ENCODE assay signal across 8 cellular contexts in the genomic region with DNA sequence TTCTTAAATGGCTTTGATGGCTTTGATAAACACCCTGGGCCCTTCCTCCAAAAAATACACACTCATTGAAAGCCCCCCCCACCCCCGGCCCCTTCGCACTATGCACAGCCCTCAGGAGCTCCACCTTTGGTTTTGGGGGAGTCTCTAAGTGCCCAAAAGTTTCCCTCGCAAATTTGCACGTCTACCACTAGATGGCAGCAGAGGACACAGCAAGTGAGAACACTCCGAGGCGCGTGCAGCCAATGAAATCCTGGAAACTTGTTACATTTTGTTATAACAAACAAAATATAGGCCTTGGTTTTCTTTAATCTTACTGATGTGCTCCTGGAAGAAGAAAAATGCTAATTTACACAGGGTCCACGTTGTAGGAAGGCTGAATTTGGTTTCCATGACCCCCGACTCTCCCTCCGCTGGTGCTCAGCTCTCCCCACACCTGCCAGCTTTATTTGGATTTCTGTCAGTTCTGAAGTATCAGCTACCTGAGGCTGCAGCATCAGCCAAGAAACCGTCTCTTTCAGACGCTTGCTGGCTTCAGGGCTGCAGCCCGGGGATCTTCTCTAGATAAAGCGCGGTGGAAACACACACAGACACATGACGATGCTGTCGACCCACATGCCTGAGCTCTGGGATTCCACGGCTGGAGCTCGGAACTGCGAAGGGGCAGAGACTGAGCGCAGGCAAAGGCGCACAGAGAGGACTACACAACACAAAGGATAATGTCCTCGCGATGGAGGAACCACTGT.
DNase-seq lines count a peak whose midpoint lies in the region; ATAC-seq and TF ChIP-seq lines count a peak whose summit lies in the region.

No MANE protein-coding gene starts in this region.

- in situ Hi-C loops in GM13976 (cut with MboI; ENCODE audit: low sequenced_read_pairs, unreplicated experiment) = loop anchor here (10.0 kb wide), 2 partner anchors 209 to 379 kb away; a partner anchor contains a TSS

- 45 to 49% (median 48%) methylated on average over 24 of the region's 24 CpGs for WGBS in adrenal gland, 4 donors

- no peaks in the 10 kb centered on the region for H3F3A ChIP-seq in MM.1S (ENCODE audit: insufficient read depth, low read length)

- H3K9me2 ChIP-seq in MM.1S (replicated peaks; ENCODE audit: insufficient read depth, low read length) = no peaks in the 10 kb centered on the region

- H3K4me3 ChIP-seq in MM.1S (ENCODE audit: low read length) (no peak overlapping the region), adrenal gland (no peak overlapping the region), left ventricle myocardium inferior (no peak overlapping the region)

- intact Hi-C loops in adrenal gland (cut with DNase I) (no loop called here), left ventricle myocardium inferior (cut with micrococcal nuclease) (no loop called here)

- H3K27me3 ChIP-seq in MM.1S (replicated peaks; ENCODE audit: insufficient read depth, low read length) = no peaks in the 10 kb centered on the region
- H3K27me3 ChIP-seq in adrenal gland = no peaks in the 10 kb centered on the region
- H3K27me3 ChIP-seq in left ventricle myocardium inferior (ENCODE audit: low read depth) = peaks cover 45% of the 10 kb centered on the region

- H3K79me2 ChIP-seq in MM.1S (ENCODE audit: low read length) = no peaks in the 10 kb centered on the region

- TF ChIP-seq CTCF in GM13976 (IDR thresholded peaks at IDR 0.05; ENCODE audit: borderline replicate concordance, control extremely low read depth, extremely low read depth, insufficient read depth, missing control alignments) (peak; percentile 72), MM.1S (IDR thresholded peaks at IDR 0.05; ENCODE audit: low read length) (peak; percentile 59), adrenal gland (IDR thresholded peaks at IDR 0.05) (peak; percentile 59 to 96 (median 78)), left ventricle myocardium inferior (IDR thresholded peaks at IDR 0.05; ENCODE audit: borderline replicate concordance) (peak; percentile 83)

- no peaks in the 10 kb centered on the region for H3K4me1 ChIP-seq in MM.1S (ENCODE audit: low read length)
- no peaks in the 10 kb centered on the region for H3K4me1 ChIP-seq in adrenal gland (replicated peaks in 1 of 2)
- no peaks in the 10 kb centered on the region for H3K4me1 ChIP-seq in left ventricle myocardium inferior

- DNase-seq in A172 (ENCODE audit: low spot score) (peak; percentile 46), GM13976 (ENCODE audit: low spot score) (peak; percentile 87), MM.1S (peak; percentile 60), SW 1271 (lab: John Stamatoyannopoulos, UW) (peak; percentile 8 to 27), adrenal gland (peak; percentile 37 to 81 (median 63)), left ventricle myocardium inferior (no peak), retina (peak; percentile 76)

- no peaks in the 10 kb centered on the region for H3K36me3 ChIP-seq in MM.1S (replicated peaks; ENCODE audit: insufficient read depth, low read length)
- H3K36me3 ChIP-seq in adrenal gland (replicated peaks in 1 of 2) = no peaks in the 10 kb centered on the region
- no peaks in the 10 kb centered on the region for H3K36me3 ChIP-seq in left ventricle myocardium inferior

- H3K4me2 ChIP-seq in MM.1S (ENCODE audit: low read depth, low read length) = no peak overlapping the region

- H2AFZ ChIP-seq in MM.1S (ENCODE audit: low read length) = no peak overlapping the region

- no peaks in the 10 kb centered on the region for H3K9me3 ChIP-seq in MM.1S (replicated peaks; ENCODE audit: insufficient read depth, low read length)
- H3K9me3 ChIP-seq in adrenal gland (replicated peaks in 1 of 3) = no peaks in the 10 kb centered on the region
- no peaks in the 10 kb centered on the region for H3K9me3 ChIP-seq in left ventricle myocardium inferior (replicated peaks)

- ATAC-seq in HG03460 (IDR thresholded peaks at IDR 0.05; ENCODE audit: unreplicated experiment) = no peak

- H3K27ac ChIP-seq in MM.1S (ENCODE audit: low read length) (no peak overlapping the region), adrenal gland (no peak overlapping the region), left ventricle myocardium inferior (replicated peaks) (no peak overlapping the region)

- H4K20me1 ChIP-seq in MM.1S (ENCODE audit: insufficient read depth, low read length) = no peaks in the 10 kb centered on the region

- H3K9ac ChIP-seq in MM.1S (ENCODE audit: low read length) = no peak overlapping the region

- TF ChIP-seq POLR2A in adrenal gland (IDR thresholded peaks at IDR 0.05) = no peak
